16 cellular contexts compared by ENCODE assay signal in the genomic region with DNA sequence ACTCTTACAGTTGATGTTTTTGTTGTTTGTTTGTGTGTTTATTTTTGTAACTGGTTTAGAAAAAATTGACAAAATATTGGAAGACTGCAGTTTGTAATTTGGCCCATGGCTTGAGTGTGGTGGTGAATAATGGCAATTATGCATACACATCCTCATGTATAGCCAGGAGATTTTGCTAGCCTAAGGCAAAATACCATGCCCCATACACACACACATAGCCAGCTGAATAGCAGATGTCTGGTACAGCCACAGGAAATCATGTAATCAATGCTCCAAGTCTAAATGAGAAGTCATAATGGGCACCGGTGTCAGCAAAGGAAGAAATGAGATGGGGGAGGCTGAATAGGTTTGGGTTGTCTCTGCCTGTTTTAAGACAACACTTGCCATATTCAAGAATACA.
DNase-seq lines count a peak whose midpoint lies in the region; ATAC-seq, FAIRE-seq and TF ChIP-seq lines count a peak whose summit lies in the region.
"Had no signal": no experiment of that assay in that cellular context is flagged by ENCODE, and none has a peak within 500 bp of the region (broad histone marks: within the 10 kb centered on the region; RNA-seq: fewer than 3 reads in every experiment).

No MANE protein-coding gene starts in this region.

- H3K4me3 ChIP-seq in bronchial epithelial cell (ENCODE audit: low read depth, low read length) = no peak overlapping the region
- no peak overlapping the region for H3K4me3 ChIP-seq in keratinocyte (ENCODE audit: control insufficient read depth in 2 of 3, extremely low read depth in 1 of 3, insufficient read depth in 2 of 3, low read depth in 1 of 3, low read length in 3 of 3)
- H3K4me3 ChIP-seq in pancreas = no peak overlapping the region
- H3K4me3 ChIP-seq: A549, HAP-1 had no signal

- H3K27ac ChIP-seq in keratinocyte (ENCODE audit: control insufficient read depth, insufficient read depth, low read length) (no peak overlapping the region), pancreas (no peak overlapping the region)
- H3K27ac ChIP-seq: A549, C4-2B had no signal

- H2AFZ ChIP-seq in keratinocyte (ENCODE audit: control insufficient read depth, low read length) = no peak overlapping the region

- H3K79me2 ChIP-seq in keratinocyte (ENCODE audit: control insufficient read depth, insufficient read depth, low read length) = no peaks in the 10 kb centered on the region

- no peaks in the 10 kb centered on the region for H4K20me1 ChIP-seq in keratinocyte (ENCODE audit: control insufficient read depth, extremely low read depth, insufficient read depth, low read length)

- TF ChIP-seq CTCF in D721Med (IDR thresholded peaks at IDR 0.05; ENCODE audit: insufficient read depth, missing control alignments) = no peak
- TF ChIP-seq CTCF in bronchial epithelial cell (IDR thresholded peaks at IDR 0.05; ENCODE audit: insufficient read depth, low read length, severe bottlenecking) = no peak
- no peak for TF ChIP-seq CTCF in keratinocyte (optimal IDR thresholded peaks at IDR 0.05 in 1 of 3, IDR thresholded peaks at IDR 0.05 in 1 of 3, conservative IDR thresholded peaks at IDR 0.05 in 1 of 3; ENCODE audit: extremely low read depth in 1 of 3, insufficient read depth in 2 of 3, low read length in 3 of 3)
- TF ChIP-seq CTCF in pancreas (IDR thresholded peaks at IDR 0.05) = no peak

- H3K4me2 ChIP-seq in keratinocyte (ENCODE audit: control insufficient read depth, extremely low read depth, insufficient read depth, low read depth, low read length) = no peak overlapping the region
- H3K4me2 ChIP-seq: A549 had no signal

- no peak for ATAC-seq in pancreas
- no peak for ATAC-seq in GM21576 (IDR thresholded peaks at IDR 0.05; ENCODE audit: unreplicated experiment)
- ATAC-seq: A549; CD8-positive, alpha-beta T cell had no signal

- H3K36me3 ChIP-seq in bronchial epithelial cell (ENCODE audit: control insufficient read depth, insufficient read depth, low read length) = no peaks in the 10 kb centered on the region
- peaks cover 1 to 3% of the 10 kb centered on the region in 2 experiments for H3K36me3 ChIP-seq in keratinocyte (ENCODE audit: control insufficient read depth in 2 of 2, extremely low read depth in 1 of 2, insufficient read depth in 2 of 2, low read length in 2 of 2)
- H3K36me3 ChIP-seq in pancreas = no peaks in the 10 kb centered on the region
- H3K36me3 ChIP-seq: BE2C, HAP-1 had no signal

- intact Hi-C loops in pancreas (cut with DNase I) = no loop called here

- H3K9me3 ChIP-seq in keratinocyte (ENCODE audit: control insufficient read depth, low read depth, low read length) (no peaks in the 10 kb centered on the region), pancreas (no peaks in the 10 kb centered on the region)
- H3K9me3 ChIP-seq: A549, BE2C, HAP-1 had no signal

- dilution Hi-C loops in keratinocyte (cut with MboI; ENCODE audit: extremely low pct_ligation_motif_present, low sequenced_read_pairs) = no loop called here

- no peak overlapping the region for H3K9ac ChIP-seq in keratinocyte (ENCODE audit: control insufficient read depth, extremely low read depth, insufficient read depth, low read length)

- H3K9me1 ChIP-seq in keratinocyte (ENCODE audit: control insufficient read depth, extremely low read depth, insufficient read depth, low read length) = no peaks in the 10 kb centered on the region

- FAIRE-seq in D721Med (lab: Jason Lieb, UNC) = peak; percentile 38
- FAIRE-seq in bronchial epithelial cell (lab: Jason Lieb, UNC) = no peak
- peak; percentile 59 for FAIRE-seq in keratinocyte (lab: Jason Lieb, UNC)
- FAIRE-seq in pancreas (lab: Jason Lieb, UNC) = no peak
- FAIRE-seq: A549 had no signal

- 94 to 95% methylated on average over 1 of the region's 1 CpG for WGBS in pancreas, 2 donors

- peaks cover 11% of the 10 kb centered on the region for H3K4me1 ChIP-seq in keratinocyte (ENCODE audit: control insufficient read depth, extremely low read depth, insufficient read depth, low read length)
- no peaks in the 10 kb centered on the region for H3K4me1 ChIP-seq in pancreas
- H3K4me1 ChIP-seq: A549, BE2C, HAP-1 had no signal

- DNase-seq in D721Med (ENCODE audit: insufficient read length, low spot score) = no peak
- peak; percentile 59 for DNase-seq in ELR (ENCODE audit: low read depth)
- DNase-seq in bronchial epithelial cell (ENCODE audit: low read depth) = peak; percentile 46
- DNase-seq in keratinocyte (ENCODE audit: low read depth, low spot score) = no peak
- no peak for DNase-seq in pancreas
- no peak for DNase-seq in activated gamma-delta T cell treated with Interleukin-2 at 50 U/mL for 16 hours
- DNase-seq: BE2C; CD8-positive, alpha-beta T cell; COR-L47; DND-41; GOT3; IMR-90 had no signal

- H3K27me3 ChIP-seq in bronchial epithelial cell (ENCODE audit: control insufficient read depth, insufficient read depth, low read length) = peaks cover 1% of the 10 kb centered on the region
- no peaks in the 10 kb centered on the region for H3K27me3 ChIP-seq in keratinocyte (ENCODE audit: control insufficient read depth, extremely low read depth, insufficient read depth, low read length)
- H3K27me3 ChIP-seq in pancreas = no peaks in the 10 kb centered on the region

Comparison
In these comparisons a context has a peak if more than half of its experiments do, and no peak if none do; other contexts are left out.
1. DNase-seq: peak in ELR (single experiment) and bronchial epithelial cell (single experiment); none in D721Med (single experiment), keratinocyte (single experiment), pancreas (0 of 6) and activated gamma-delta T cell treated with Interleukin-2 at 50 U/mL for 16 hours (single experiment).